In the genomic region with DNA sequence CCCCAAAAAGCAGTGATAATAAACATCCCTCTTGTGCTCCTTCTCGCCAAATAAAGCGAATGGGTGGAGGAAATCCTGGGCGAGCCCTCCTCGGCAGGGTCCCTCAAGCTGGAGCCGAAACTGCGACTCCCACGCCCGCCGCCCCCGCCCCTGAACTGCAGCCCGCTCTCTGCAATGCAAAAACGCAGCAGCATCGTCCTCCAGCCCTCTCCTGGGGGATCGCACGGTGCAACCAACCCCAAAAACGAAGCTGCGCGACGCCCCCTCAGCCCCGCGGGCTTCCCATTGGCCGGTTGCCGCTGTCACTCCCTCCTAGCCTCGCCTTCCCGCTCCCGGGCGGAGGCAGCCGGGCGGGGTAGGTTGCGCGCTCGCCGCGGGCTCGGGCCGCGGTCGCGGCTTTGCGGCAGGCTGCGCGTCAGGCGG, we compare ENCODE assay signal across 1 cellular context.
TF ChIP-seq lines count a peak whose summit lies in the region.

A gene with protein sequence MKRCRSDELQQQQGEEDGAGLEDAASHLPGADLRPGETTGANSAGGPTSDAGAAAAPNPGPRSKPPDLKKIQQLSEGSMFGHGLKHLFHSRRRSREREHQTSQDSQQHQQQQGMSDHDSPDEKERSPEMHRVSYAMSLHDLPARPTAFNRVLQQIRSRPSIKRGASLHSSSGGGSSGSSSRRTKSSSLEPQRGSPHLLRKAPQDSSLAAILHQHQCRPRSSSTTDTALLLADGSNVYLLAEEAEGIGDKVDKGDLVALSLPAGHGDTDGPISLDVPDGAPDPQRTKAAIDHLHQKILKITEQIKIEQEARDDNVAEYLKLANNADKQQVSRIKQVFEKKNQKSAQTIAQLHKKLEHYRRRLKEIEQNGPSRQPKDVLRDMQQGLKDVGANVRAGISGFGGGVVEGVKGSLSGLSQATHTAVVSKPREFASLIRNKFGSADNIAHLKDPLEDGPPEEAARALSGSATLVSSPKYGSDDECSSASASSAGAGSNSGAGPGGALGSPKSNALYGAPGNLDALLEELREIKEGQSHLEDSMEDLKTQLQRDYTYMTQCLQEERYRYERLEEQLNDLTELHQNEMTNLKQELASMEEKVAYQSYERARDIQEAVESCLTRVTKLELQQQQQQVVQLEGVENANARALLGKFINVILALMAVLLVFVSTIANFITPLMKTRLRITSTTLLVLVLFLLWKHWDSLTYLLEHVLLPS (plus strand): TSS at position 363 of the 423 bp plus-strand sequence. CDS start 619 bp downstream, outside the sequence.

TF ChIP-seq in HepG2, 621 proteins besides CTCF, POLR2A, EP300 and RAD21 (continued from another document and continues in another):
- TF ChIP-seq ZNF772 (CRISPR knock-in tag; IDR thresholded peaks at IDR 0.05), result 0 out of 2 replicates have a peak, but pooled peaks have one; percentile 25
- TF ChIP-seq, protein P1, sequence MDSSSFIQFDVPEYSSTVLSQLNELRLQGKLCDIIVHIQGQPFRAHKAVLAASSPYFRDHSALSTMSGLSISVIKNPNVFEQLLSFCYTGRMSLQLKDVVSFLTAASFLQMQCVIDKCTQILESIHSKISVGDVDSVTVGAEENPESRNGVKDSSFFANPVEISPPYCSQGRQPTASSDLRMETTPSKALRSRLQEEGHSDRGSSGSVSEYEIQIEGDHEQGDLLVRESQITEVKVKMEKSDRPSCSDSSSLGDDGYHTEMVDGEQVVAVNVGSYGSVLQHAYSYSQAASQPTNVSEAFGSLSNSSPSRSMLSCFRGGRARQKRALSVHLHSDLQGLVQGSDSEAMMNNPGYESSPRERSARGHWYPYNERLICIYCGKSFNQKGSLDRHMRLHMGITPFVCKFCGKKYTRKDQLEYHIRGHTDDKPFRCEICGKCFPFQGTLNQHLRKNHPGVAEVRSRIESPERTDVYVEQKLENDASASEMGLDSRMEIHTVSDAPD (CRISPR knock-in tag; IDR thresholded peaks at IDR 0.05), result no peak
- TF ChIP-seq ZNF34 (CRISPR knock-in tag; IDR thresholded peaks at IDR 0.05; ENCODE audit: borderline replicate concordance), result no peak
- TF ChIP-seq SMARCC2 (IDR thresholded peaks at IDR 0.05), result no peak
- no peak for TF ChIP-seq KLF12 (CRISPR knock-in tag; IDR thresholded peaks at IDR 0.05; ENCODE audit: borderline replicate concordance)
- no peak for TF ChIP-seq ZNF607 (CRISPR knock-in tag; IDR thresholded peaks at IDR 0.05; ENCODE audit: borderline replicate concordance)
- TF ChIP-seq SATB2 (CRISPR knock-in tag; IDR thresholded peaks at IDR 0.05), result no peak
- TF ChIP-seq, protein P2, sequence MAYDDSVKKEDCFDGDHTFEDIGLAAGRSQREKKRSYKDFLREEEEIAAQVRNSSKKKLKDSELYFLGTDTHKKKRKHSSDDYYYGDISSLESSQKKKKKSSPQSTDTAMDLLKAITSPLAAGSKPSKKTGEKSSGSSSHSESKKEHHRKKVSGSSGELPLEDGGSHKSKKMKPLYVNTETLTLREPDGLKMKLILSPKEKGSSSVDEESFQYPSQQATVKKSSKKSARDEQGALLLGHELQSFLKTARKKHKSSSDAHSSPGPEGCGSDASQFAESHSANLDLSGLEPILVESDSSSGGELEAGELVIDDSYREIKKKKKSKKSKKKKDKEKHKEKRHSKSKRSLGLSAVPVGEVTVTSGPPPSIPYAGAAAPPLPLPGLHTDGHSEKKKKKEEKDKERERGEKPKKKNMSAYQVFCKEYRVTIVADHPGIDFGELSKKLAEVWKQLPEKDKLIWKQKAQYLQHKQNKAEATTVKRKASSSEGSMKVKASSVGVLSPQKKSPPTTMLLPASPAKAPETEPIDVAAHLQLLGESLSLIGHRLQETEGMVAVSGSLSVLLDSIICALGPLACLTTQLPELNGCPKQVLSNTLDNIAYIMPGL (CRISPR knock-in tag; IDR thresholded peaks at IDR 0.05; ENCODE audit: borderline replicate concordance in 1 of 2, low read depth in 1 of 2), result no peak
- TF ChIP-seq ARNTL (CRISPR knock-in tag; IDR thresholded peaks at IDR 0.05), result no peak
- TF ChIP-seq SALL1 (CRISPR knock-in tag; IDR thresholded peaks at IDR 0.05), result peak; percentile 24; the same call in 1 of the 2 replicates
- no peak for TF ChIP-seq GATAD1 (CRISPR knock-in tag; IDR thresholded peaks at IDR 0.05)
- TF ChIP-seq, protein P3, sequence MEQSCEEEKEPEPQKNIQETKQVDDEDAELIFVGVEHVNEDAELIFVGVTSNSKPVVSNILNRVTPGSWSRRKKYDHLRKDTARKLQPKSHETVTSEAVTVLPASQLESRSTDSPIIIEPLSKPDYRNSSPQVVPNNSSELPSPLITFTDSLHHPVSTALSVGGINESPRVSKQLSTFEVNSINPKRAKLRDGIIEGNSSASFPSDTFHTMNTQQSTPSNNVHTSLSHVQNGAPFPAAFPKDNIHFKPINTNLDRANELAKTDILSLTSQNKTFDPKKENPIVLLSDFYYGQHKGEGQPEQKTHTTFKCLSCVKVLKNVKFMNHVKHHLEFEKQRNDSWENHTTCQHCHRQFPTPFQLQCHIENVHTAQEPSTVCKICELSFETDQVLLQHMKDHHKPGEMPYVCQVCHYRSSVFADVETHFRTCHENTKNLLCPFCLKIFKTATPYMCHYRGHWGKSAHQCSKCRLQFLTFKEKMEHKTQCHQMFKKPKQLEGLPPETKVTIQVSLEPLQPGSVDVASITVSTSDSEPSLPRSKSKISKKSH (CRISPR knock-in tag; IDR thresholded peaks at IDR 0.05; ENCODE audit: borderline replicate concordance), result no peak
- TF ChIP-seq AHR (CRISPR knock-in tag; IDR thresholded peaks at IDR 0.05), result no peak
- TF ChIP-seq ZNF160 (CRISPR knock-in tag; IDR thresholded peaks at IDR 0.05), result no peak
- TF ChIP-seq PCBP2 (optimal IDR thresholded peaks at IDR 0.05; ENCODE audit: low read depth, low read length, poor library complexity, severe bottlenecking), result no peak
- no peak for TF ChIP-seq ZNF577 (CRISPR knock-in tag; IDR thresholded peaks at IDR 0.05; ENCODE audit: borderline replicate concordance, low read depth)
- TF ChIP-seq BCL6 (CRISPR knock-in tag; IDR thresholded peaks at IDR 0.05), result peak; percentile 39; the same call in 1 of the 2 replicates
- TF ChIP-seq THAP11 (CRISPR knock-in tag; IDR thresholded peaks at IDR 0.05), result peak; percentile 49; the same call in 1 of the 2 replicates
- no peak for TF ChIP-seq MTF1 (CRISPR knock-in tag; IDR thresholded peaks at IDR 0.05)
- peak; percentile 44; the same call in 1 of the 2 replicates for TF ChIP-seq HOXA3 (CRISPR knock-in tag; IDR thresholded peaks at IDR 0.05)
- TF ChIP-seq STAG1 (CRISPR knock-in tag; IDR thresholded peaks at IDR 0.05), result no peak
- no peak for TF ChIP-seq TGIF2 (CRISPR knock-in tag; IDR thresholded peaks at IDR 0.05)
- TF ChIP-seq, protein P4, sequence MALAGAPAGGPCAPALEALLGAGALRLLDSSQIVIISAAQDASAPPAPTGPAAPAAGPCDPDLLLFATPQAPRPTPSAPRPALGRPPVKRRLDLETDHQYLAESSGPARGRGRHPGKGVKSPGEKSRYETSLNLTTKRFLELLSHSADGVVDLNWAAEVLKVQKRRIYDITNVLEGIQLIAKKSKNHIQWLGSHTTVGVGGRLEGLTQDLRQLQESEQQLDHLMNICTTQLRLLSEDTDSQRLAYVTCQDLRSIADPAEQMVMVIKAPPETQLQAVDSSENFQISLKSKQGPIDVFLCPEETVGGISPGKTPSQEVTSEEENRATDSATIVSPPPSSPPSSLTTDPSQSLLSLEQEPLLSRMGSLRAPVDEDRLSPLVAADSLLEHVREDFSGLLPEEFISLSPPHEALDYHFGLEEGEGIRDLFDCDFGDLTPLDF (CRISPR knock-in tag; IDR thresholded peaks at IDR 0.05), result 0 out of 2 replicates have a peak, but pooled peaks have one; percentile 32
- 0 out of 2 replicates have a peak, but pooled peaks have one; percentile 32 for TF ChIP-seq PHF8 (CRISPR knock-in tag; IDR thresholded peaks at IDR 0.05)
- TF ChIP-seq, protein P5, sequence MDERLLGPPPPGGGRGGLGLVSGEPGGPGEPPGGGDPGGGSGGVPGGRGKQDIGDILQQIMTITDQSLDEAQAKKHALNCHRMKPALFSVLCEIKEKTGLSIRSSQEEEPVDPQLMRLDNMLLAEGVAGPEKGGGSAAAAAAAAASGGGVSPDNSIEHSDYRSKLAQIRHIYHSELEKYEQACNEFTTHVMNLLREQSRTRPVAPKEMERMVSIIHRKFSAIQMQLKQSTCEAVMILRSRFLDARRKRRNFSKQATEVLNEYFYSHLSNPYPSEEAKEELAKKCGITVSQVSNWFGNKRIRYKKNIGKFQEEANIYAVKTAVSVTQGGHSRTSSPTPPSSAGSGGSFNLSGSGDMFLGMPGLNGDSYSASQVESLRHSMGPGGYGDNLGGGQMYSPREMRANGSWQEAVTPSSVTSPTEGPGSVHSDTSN (CRISPR knock-in tag; IDR thresholded peaks at IDR 0.05), result peak; percentile 84
- no peak for TF ChIP-seq ZNF264 (CRISPR knock-in tag; IDR thresholded peaks at IDR 0.05)
- TF ChIP-seq, protein P6, sequence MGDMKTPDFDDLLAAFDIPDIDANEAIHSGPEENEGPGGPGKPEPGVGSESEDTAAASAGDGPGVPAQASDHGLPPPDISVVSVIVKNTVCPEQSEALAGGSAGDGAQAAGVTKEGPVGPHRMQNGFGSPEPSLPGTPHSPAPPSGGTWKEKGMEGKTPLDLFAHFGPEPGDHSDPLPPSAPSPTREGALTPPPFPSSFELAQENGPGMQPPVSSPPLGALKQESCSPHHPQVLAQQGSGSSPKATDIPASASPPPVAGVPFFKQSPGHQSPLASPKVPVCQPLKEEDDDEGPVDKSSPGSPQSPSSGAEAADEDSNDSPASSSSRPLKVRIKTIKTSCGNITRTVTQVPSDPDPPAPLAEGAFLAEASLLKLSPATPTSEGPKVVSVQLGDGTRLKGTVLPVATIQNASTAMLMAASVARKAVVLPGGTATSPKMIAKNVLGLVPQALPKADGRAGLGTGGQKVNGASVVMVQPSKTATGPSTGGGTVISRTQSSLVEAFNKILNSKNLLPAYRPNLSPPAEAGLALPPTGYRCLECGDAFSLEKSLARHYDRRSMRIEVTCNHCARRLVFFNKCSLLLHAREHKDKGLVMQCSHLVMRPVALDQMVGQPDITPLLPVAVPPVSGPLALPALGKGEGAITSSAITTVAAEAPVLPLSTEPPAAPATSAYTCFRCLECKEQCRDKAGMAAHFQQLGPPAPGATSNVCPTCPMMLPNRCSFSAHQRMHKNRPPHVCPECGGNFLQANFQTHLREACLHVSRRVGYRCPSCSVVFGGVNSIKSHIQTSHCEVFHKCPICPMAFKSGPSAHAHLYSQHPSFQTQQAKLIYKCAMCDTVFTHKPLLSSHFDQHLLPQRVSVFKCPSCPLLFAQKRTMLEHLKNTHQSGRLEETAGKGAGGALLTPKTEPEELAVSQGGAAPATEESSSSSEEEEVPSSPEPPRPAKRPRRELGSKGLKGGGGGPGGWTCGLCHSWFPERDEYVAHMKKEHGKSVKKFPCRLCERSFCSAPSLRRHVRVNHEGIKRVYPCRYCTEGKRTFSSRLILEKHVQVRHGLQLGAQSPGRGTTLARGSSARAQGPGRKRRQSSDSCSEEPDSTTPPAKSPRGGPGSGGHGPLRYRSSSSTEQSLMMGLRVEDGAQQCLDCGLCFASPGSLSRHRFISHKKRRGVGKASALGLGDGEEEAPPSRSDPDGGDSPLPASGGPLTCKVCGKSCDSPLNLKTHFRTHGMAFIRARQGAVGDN (CRISPR knock-in tag; IDR thresholded peaks at IDR 0.05), result peak; percentile 49
- TF ChIP-seq, protein P7, sequence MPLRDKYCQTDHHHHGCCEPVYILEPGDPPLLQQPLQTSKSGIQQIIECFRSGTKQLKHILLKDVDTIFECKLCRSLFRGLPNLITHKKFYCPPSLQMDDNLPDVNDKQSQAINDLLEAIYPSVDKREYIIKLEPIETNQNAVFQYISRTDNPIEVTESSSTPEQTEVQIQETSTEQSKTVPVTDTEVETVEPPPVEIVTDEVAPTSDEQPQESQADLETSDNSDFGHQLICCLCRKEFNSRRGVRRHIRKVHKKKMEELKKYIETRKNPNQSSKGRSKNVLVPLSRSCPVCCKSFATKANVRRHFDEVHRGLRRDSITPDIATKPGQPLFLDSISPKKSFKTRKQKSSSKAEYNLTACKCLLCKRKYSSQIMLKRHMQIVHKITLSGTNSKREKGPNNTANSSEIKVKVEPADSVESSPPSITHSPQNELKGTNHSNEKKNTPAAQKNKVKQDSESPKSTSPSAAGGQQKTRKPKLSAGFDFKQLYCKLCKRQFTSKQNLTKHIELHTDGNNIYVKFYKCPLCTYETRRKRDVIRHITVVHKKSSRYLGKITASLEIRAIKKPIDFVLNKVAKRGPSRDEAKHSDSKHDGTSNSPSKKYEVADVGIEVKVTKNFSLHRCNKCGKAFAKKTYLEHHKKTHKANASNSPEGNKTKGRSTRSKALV (CRISPR knock-in tag; IDR thresholded peaks at IDR 0.05), result 0 out of 2 replicates have a peak, but pooled peaks have one; percentile 33
- no peak for TF ChIP-seq ZKSCAN1 (IDR thresholded peaks at IDR 0.05; ENCODE audit: low read length)
- TF ChIP-seq, protein P8, sequence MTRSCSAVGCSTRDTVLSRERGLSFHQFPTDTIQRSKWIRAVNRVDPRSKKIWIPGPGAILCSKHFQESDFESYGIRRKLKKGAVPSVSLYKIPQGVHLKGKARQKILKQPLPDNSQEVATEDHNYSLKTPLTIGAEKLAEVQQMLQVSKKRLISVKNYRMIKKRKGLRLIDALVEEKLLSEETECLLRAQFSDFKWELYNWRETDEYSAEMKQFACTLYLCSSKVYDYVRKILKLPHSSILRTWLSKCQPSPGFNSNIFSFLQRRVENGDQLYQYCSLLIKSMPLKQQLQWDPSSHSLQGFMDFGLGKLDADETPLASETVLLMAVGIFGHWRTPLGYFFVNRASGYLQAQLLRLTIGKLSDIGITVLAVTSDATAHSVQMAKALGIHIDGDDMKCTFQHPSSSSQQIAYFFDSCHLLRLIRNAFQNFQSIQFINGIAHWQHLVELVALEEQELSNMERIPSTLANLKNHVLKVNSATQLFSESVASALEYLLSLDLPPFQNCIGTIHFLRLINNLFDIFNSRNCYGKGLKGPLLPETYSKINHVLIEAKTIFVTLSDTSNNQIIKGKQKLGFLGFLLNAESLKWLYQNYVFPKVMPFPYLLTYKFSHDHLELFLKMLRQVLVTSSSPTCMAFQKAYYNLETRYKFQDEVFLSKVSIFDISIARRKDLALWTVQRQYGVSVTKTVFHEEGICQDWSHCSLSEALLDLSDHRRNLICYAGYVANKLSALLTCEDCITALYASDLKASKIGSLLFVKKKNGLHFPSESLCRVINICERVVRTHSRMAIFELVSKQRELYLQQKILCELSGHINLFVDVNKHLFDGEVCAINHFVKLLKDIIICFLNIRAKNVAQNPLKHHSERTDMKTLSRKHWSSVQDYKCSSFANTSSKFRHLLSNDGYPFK (CRISPR knock-in tag; IDR thresholded peaks at IDR 0.05; ENCODE audit: borderline replicate concordance), result no peak
- no peak for TF ChIP-seq ZNF644 (CRISPR knock-in tag; IDR thresholded peaks at IDR 0.05; ENCODE audit: low read depth)
- 0 out of 2 replicates have a peak, but pooled peaks have one; percentile 36 for TF ChIP-seq KDM2A (CRISPR knock-in tag; IDR thresholded peaks at IDR 0.05; ENCODE audit: borderline replicate concordance, low read depth)
- no peak for TF ChIP-seq ZNF605 (CRISPR knock-in tag; IDR thresholded peaks at IDR 0.05)
